ENCODE assay signal across 1 cellular context in genomic region chr12:116434155-116435065, GRCh38.
TF ChIP-seq lines count a peak whose summit lies in the region.

No MANE protein-coding gene starts in this region.

TF ChIP-seq in HepG2, 621 proteins besides CTCF, POLR2A, EP300 and RAD21 (continued from another document):
- TF ChIP-seq, protein P1, sequence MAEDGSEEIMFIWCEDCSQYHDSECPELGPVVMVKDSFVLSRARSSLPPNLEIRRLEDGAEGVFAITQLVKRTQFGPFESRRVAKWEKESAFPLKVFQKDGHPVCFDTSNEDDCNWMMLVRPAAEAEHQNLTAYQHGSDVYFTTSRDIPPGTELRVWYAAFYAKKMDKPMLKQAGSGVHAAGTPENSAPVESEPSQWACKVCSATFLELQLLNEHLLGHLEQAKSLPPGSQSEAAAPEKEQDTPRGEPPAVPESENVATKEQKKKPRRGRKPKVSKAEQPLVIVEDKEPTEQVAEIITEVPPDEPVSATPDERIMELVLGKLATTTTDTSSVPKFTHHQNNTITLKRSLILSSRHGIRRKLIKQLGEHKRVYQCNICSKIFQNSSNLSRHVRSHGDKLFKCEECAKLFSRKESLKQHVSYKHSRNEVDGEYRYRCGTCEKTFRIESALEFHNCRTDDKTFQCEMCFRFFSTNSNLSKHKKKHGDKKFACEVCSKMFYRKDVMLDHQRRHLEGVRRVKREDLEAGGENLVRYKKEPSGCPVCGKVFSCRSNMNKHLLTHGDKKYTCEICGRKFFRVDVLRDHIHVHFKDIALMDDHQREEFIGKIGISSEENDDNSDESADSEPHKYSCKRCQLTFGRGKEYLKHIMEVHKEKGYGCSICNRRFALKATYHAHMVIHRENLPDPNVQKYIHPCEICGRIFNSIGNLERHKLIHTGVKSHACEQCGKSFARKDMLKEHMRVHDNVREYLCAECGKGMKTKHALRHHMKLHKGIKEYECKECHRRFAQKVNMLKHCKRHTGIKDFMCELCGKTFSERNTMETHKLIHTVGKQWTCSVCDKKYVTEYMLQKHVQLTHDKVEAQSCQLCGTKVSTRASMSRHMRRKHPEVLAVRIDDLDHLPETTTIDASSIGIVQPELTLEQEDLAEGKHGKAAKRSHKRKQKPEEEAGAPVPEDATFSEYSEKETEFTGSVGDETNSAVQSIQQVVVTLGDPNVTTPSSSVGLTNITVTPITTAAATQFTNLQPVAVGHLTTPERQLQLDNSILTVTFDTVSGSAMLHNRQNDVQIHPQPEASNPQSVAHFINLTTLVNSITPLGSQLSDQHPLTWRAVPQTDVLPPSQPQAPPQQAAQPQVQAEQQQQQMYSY (CRISPR knock-in tag; IDR thresholded peaks at IDR 0.05): peak; percentile 97
- TF ChIP-seq, protein P2, sequence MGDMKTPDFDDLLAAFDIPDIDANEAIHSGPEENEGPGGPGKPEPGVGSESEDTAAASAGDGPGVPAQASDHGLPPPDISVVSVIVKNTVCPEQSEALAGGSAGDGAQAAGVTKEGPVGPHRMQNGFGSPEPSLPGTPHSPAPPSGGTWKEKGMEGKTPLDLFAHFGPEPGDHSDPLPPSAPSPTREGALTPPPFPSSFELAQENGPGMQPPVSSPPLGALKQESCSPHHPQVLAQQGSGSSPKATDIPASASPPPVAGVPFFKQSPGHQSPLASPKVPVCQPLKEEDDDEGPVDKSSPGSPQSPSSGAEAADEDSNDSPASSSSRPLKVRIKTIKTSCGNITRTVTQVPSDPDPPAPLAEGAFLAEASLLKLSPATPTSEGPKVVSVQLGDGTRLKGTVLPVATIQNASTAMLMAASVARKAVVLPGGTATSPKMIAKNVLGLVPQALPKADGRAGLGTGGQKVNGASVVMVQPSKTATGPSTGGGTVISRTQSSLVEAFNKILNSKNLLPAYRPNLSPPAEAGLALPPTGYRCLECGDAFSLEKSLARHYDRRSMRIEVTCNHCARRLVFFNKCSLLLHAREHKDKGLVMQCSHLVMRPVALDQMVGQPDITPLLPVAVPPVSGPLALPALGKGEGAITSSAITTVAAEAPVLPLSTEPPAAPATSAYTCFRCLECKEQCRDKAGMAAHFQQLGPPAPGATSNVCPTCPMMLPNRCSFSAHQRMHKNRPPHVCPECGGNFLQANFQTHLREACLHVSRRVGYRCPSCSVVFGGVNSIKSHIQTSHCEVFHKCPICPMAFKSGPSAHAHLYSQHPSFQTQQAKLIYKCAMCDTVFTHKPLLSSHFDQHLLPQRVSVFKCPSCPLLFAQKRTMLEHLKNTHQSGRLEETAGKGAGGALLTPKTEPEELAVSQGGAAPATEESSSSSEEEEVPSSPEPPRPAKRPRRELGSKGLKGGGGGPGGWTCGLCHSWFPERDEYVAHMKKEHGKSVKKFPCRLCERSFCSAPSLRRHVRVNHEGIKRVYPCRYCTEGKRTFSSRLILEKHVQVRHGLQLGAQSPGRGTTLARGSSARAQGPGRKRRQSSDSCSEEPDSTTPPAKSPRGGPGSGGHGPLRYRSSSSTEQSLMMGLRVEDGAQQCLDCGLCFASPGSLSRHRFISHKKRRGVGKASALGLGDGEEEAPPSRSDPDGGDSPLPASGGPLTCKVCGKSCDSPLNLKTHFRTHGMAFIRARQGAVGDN (CRISPR knock-in tag; IDR thresholded peaks at IDR 0.05): 0 out of 2 replicates have a peak, but pooled peaks have one; percentile 10
